In the genomic region with DNA sequence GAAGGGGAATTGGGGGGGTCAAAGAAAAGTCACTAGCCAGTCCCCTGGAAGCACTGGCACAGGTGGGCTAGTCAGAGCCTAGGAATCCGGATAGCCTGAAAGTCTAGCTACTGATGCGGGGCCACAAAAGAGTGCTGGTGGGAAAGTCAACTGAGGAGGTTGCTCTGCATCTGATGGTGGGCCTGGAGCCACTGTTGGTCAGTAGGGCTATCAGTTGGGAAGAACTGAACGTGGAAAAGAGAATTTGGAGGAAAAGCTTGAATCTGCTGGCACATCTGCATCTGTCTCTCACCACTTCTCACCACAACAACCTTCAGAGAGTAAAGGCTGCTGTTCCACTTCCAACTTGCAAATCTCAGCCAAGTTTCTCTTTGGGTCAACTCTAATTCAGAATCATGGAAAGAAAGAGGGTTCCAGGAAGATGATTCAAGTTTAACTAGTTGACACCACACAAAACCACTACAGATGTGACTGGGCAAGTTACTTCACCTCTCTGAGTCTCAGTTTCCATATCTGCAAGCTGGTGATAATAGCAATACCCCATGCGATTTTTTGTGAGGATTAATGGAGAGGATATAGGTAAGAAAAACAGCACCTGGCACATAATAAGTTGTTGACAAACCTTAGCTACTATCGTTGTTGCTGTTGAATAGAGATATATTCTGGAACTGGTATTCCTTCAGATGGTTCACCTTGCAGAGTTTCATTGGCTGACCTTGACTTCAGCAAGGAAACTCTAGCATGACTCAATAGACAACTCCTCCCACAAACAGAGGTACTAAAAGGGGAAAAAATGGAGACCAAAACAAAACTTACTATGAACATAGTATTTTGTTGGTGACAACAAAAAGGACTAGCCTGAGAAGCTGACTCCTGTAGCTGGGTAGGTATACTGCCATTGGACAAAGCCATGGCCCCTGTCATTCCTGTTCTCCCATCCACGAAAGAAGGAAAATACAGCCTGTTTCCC, we compare ENCODE assay signal across 15 cellular contexts.
DNase-seq lines count a peak whose midpoint lies in the region; ATAC-seq lines count a peak whose summit lies in the region.
"Had no signal": no experiment of that assay in that cellular context is flagged by ENCODE, and none has a peak within 500 bp of the region (broad histone marks: within the 10 kb centered on the region; RNA-seq: fewer than 3 reads in every experiment).

No MANE protein-coding gene starts in this region.

- CTCF ChIA-PET in activated naive CD4-positive, alpha-beta T cell treated with anti-CD3 and anti-CD28 coated beads for 36 hours (lab: Charles Lee), result interaction anchor here (0.6 to 1.4 kb wide), 5 partner anchors 10 to 176 kb away, joined by 3 to 5 read pairs (median 3); no protein-coding TSS in a partner anchor

- no peak overlapping the region for H4K91ac ChIP-seq in trophoblast cell (ENCODE audit: low read depth, low read length)

- H3K4me3 Mint-ChIP-seq in activated naive CD4-positive, alpha-beta T cell treated with anti-CD3 and anti-CD28 coated beads for 36 hours, result no peak overlapping the region

- no peak overlapping the region for H3K4ac ChIP-seq in trophoblast cell (ENCODE audit: low read depth, low read length)

- intact Hi-C loops in activated naive CD4-positive, alpha-beta T cell treated with anti-CD3 and anti-CD28 coated beads for 36 hours (cut with micrococcal nuclease), result loop anchor here (1.0 to 10.0 kb wide), 18 partner anchors 10 to 1810 kb away; a partner anchor contains a TSS

- H4K8ac ChIP-seq in trophoblast cell (ENCODE audit: low read depth, low read length), result no peak overlapping the region

- peak; percentile 58 for DNase-seq in activated naive CD4-positive, alpha-beta T cell treated with anti-CD3 and anti-CD28 coated beads for 36 hours
- DNase-seq in activated naive CD4-positive, alpha-beta T cell treated with Interleukin-2 at 50 U/mL for 16 hours, result no peak
- DNase-seq in trophoblast cell (no peak), KG1 (lab: John Stamatoyannopoulos, UW) (no peak), NCI-H2107 treated with DMSO at 0.1 percent for 48 hours (lab: John Stamatoyannopoulos, UW; ENCODE audit: unreplicated experiment) (no peak)
- DNase-seq: cerebellar nuclear complex, foreskin fibroblast, NCI-H1048, NCI-H2107, NCI-H69, spleen had no signal

- peaks cover 10% of the 10 kb centered on the region for H3K79me1 ChIP-seq in trophoblast cell (ENCODE audit: low read length)

- no peaks in the 10 kb centered on the region for H3K36me3 Mint-ChIP-seq in activated naive CD4-positive, alpha-beta T cell treated with anti-CD3 and anti-CD28 coated beads for 36 hours (ENCODE audit: low read depth)

- H2BK5ac ChIP-seq in trophoblast cell (ENCODE audit: low read depth, low read length, poor library complexity), result no peak overlapping the region

- peak overlapping the region; percentile 65 for H3K27ac Mint-ChIP-seq in activated naive CD4-positive, alpha-beta T cell treated with anti-CD3 and anti-CD28 coated beads for 36 hours
- H3K27ac Mint-ChIP-seq: progenitor cell of endocrine pancreas had no signal

- H3K23ac ChIP-seq in trophoblast cell (ENCODE audit: low read length), result no peak overlapping the region

- no peak overlapping the region for H2AFZ ChIP-seq in trophoblast cell (ENCODE audit: insufficient read depth, low read length, poor library complexity)

- no peak overlapping the region for H3K4me2 ChIP-seq in trophoblast cell (ENCODE audit: low read length)

- H3K18ac ChIP-seq in trophoblast cell (ENCODE audit: low read length), result no peak overlapping the region

- H3K27me3 Mint-ChIP-seq in activated naive CD4-positive, alpha-beta T cell treated with anti-CD3 and anti-CD28 coated beads for 36 hours (ENCODE audit: low read depth), result no peaks in the 10 kb centered on the region
- H3K27me3 Mint-ChIP-seq: progenitor cell of endocrine pancreas had no signal

- H3K4me3 ChIP-seq in trophoblast cell (ENCODE audit: low read depth, low read length), result peak overlapping the region; percentile 9
- H3K4me3 ChIP-seq: spleen had no signal

- WGBS in trophoblast cell (ENCODE audit: extremely low coverage, insufficient coverage, insufficient read length), result no CpG with 5 or more reads among the region's 6 CpGs

- H3K4me1 Mint-ChIP-seq in activated naive CD4-positive, alpha-beta T cell treated with anti-CD3 and anti-CD28 coated beads for 36 hours (ENCODE audit: low read depth), result peaks cover 61% of the 10 kb centered on the region

- H3K9me3 Mint-ChIP-seq in activated naive CD4-positive, alpha-beta T cell treated with anti-CD3 and anti-CD28 coated beads for 36 hours, result no peaks in the 10 kb centered on the region

- H3K9ac ChIP-seq in trophoblast cell (ENCODE audit: low read length), result peak overlapping the region; percentile 5

- H2BK12ac ChIP-seq in trophoblast cell (ENCODE audit: low read length), result no peak overlapping the region

- ATAC-seq in GM21529 (IDR thresholded peaks at IDR 0.05; ENCODE audit: unreplicated experiment) (peak; percentile 34), HG03520 (IDR thresholded peaks at IDR 0.05; ENCODE audit: unreplicated experiment) (peak; percentile 33), HG03378 (IDR thresholded peaks at IDR 0.05; ENCODE audit: unreplicated experiment) (no peak)

- no peak overlapping the region for H2BK120ac ChIP-seq in trophoblast cell (ENCODE audit: insufficient read depth, low read length, poor library complexity)

- H2AK5ac ChIP-seq in trophoblast cell (ENCODE audit: low read length), result no peak overlapping the region

- peaks cover 14 to 16% of the 10 kb centered on the region in 2 experiments for H3K4me1 ChIP-seq in trophoblast cell (ENCODE audit: control insufficient read depth in 1 of 2, insufficient read depth in 2 of 2, low read length in 2 of 2)
- H3K4me1 ChIP-seq: spleen had no signal

- H3K27me3 ChIP-seq in trophoblast cell (ENCODE audit: insufficient read depth, low read length), result no peaks in the 10 kb centered on the region
- H3K27me3 ChIP-seq: spleen had no signal

- H3K36me3 ChIP-seq in trophoblast cell (ENCODE audit: control insufficient read depth in 1 of 2, insufficient read depth in 2 of 2, low read length in 2 of 2), result peaks cover 0 to 2% of the 10 kb centered on the region in 2 experiments
- H3K36me3 ChIP-seq: spleen had no signal

- no peaks in the 10 kb centered on the region for H3K79me2 ChIP-seq in trophoblast cell (ENCODE audit: control insufficient read depth, insufficient read depth, low read length, poor library complexity)

- H4K12ac ChIP-seq in trophoblast cell (ENCODE audit: low read depth, low read length), result no peak overlapping the region

- no peak overlapping the region for H3K27ac ChIP-seq in trophoblast cell (ENCODE audit: low read depth, low read length)
- H3K27ac ChIP-seq: spleen had no signal

- peaks cover 2% of the 10 kb centered on the region for H3K9me3 ChIP-seq in trophoblast cell (ENCODE audit: insufficient read depth, low read depth, low read length)
- H3K9me3 ChIP-seq: spleen had no signal

- no peak overlapping the region for H3K14ac ChIP-seq in trophoblast cell (ENCODE audit: low read length)
